16 cellular contexts compared by ENCODE assay signal in genomic region chr15:72042865-72043264, GRCh38.
A peak's percentile ranks its signal among the peaks of the same experiment; 100 is the strongest.
DNase-seq lines count a peak whose midpoint lies in the region; ATAC-seq and TF ChIP-seq lines count a peak whose summit lies in the region.
"Had no signal": no experiment of that assay in that cellular context is flagged by ENCODE, and none has a peak within 500 bp of the region (broad histone marks: within the 10 kb centered on the region; RNA-seq: fewer than 3 reads in every experiment).

No MANE protein-coding gene starts in this region.

- no peak overlapping the region for H3K9ac ChIP-seq in mesendoderm (ENCODE audit: low read length)

- 0 out of 2 replicates have a peak, but pooled peaks cover 8% of the 10 kb centered on the region for H3K79me2 ChIP-seq in OCI-LY7 (ENCODE audit: insufficient read depth, low read depth, low read length)
- H3K79me2 ChIP-seq in mesendoderm (ENCODE audit: control insufficient read depth, insufficient read depth, low read length): no peaks in the 10 kb centered on the region

- H3K9me3 Mint-ChIP-seq in MCF 10A (ENCODE audit: unreplicated experiment): no peaks in the 10 kb centered on the region

- H3K79me1 ChIP-seq in mesendoderm (ENCODE audit: low read length): peaks cover 3% of the 10 kb centered on the region

- no peak overlapping the region for H2AFZ ChIP-seq in OCI-LY7 (ENCODE audit: low read length)

- H3K4ac ChIP-seq in mesendoderm (ENCODE audit: low read depth, low read length): no peak overlapping the region

- H3K56ac ChIP-seq in mesendoderm (ENCODE audit: low read length): no peak overlapping the region

- H2AK5ac ChIP-seq in mesendoderm (ENCODE audit: low read length): no peak overlapping the region

- H3K23ac ChIP-seq in mesendoderm (ENCODE audit: low read length): no peak overlapping the region

- H3K4me2 ChIP-seq in OCI-LY7 (ENCODE audit: low read length) (no peak overlapping the region), mesendoderm (ENCODE audit: low read length) (no peak overlapping the region)

- POLR2A ChIA-PET in MCF 10A (lab: Yijun Ruan, JAX): interaction anchor here (0.7 to 1.4 kb wide), 3 partner anchors 10 to 37 kb away, joined by 3 read pairs; no protein-coding TSS in a partner anchor
- POLR2A ChIA-PET in OCI-LY7 (lab: Charles Lee): interaction anchor here (0.7 to 1.4 kb wide), 6 partner anchors 26 to 111 kb away, joined by 3 to 9 read pairs (median 4); partner anchors contain the start of genes MYO9A and SENP8

- CTCF ChIA-PET in MCF 10A (lab: Yijun Ruan, JAX) (interaction anchor here (0.6 to 2.1 kb wide), 2 partner anchors 26 to 113 kb away, joined by 3 to 8 read pairs; no protein-coding TSS in a partner anchor), OCI-LY7 (lab: Charles Lee; ENCODE audit: unreplicated experiment) (interaction anchor here (1.1 kb wide), 1 partner anchor 111 kb away, joined by 3 read pairs; no protein-coding TSS in a partner anchor)

- H4K20me1 ChIP-seq in OCI-LY7 (ENCODE audit: insufficient read depth, low read length): no peaks in the 10 kb centered on the region

- no peak overlapping the region for H3K4me3 Mint-ChIP-seq in MCF 10A (ENCODE audit: unreplicated experiment)

- H4K5ac ChIP-seq in mesendoderm (ENCODE audit: low read length): no peak overlapping the region

- TF ChIP-seq EP300 in Ishikawa (IDR thresholded peaks at IDR 0.05; ENCODE audit: borderline replicate concordance): no peak

- no peak overlapping the region for H2BK5ac ChIP-seq in mesendoderm (ENCODE audit: low read length)

- DNase-seq in MCF 10A (ENCODE audit: unreplicated experiment): peak; percentile 2
- DNase-seq in breast epithelium (ENCODE audit: low spot score in 2 of 2): no peak
- peak; percentile 19 for DNase-seq in OCI-LY7 (ENCODE audit: low spot score)
- peak; percentile 9 for DNase-seq in mesendoderm
- DNase-seq in amygdala (lab: John Stamatoyannopoulos, UW): no peak
- DNase-seq in NCI-H82 (lab: John Stamatoyannopoulos, UW): no peak
- DNase-seq: DMS79, KG1, NCI-H1436, NCI-H187 treated with DMSO at 0.1 percent for 48 hours, NCI-H69, T-helper 2 cell had no signal

- no peaks in the 10 kb centered on the region for H3K9me2 ChIP-seq in OCI-LY7 (ENCODE audit: insufficient read depth, low read length)

- no peaks in the 10 kb centered on the region for H3K27me3 Mint-ChIP-seq in MCF 10A (ENCODE audit: insufficient read depth, unreplicated experiment)

- intact Hi-C loops in MCF 10A (cut with micrococcal nuclease) (no loop called here), breast epithelium (cut with DNase I; ENCODE audit: low total_unique reads) (no loop called here), OCI-LY7 (cut with micrococcal nuclease; ENCODE audit: unreplicated experiment) (loop anchor here (1.0 to 5.0 kb wide), 2 partner anchors 99 to 113 kb away; no protein-coding TSS in a partner anchor)

- BruUV-seq in MCF 10A (replicated peaks; lab: Mats Ljungman, UMichigan): no TSS peak
- no TSS peak for BruUV-seq in OCI-LY7 (replicated peaks; lab: Mats Ljungman, UMichigan)

- no peaks in the 10 kb centered on the region for H3K27me3 ChIP-seq in breast epithelium
- H3K27me3 ChIP-seq in mesendoderm (ENCODE audit: insufficient read depth, low read length, poor library complexity): no peaks in the 10 kb centered on the region

- H3K9me3 ChIP-seq in breast epithelium: no peaks in the 10 kb centered on the region
- H3K9me3 ChIP-seq in OCI-LY7 (ENCODE audit: low read length): no peaks in the 10 kb centered on the region

- no peak overlapping the region for H4K8ac ChIP-seq in mesendoderm (ENCODE audit: low read depth, low read length)

- H3K4me3 ChIP-seq in breast epithelium: no peak overlapping the region
- H3K4me3 ChIP-seq in OCI-LY7 (ENCODE audit: low read depth, low read length, poor library complexity, severe bottlenecking): no peak overlapping the region
- no peak overlapping the region for H3K4me3 ChIP-seq in mesendoderm (ENCODE audit: low read length)

- no peak overlapping the region for H3K27ac Mint-ChIP-seq in MCF 10A (ENCODE audit: low read depth, unreplicated experiment)

- WGBS in mesendoderm (ENCODE audit: extremely low coverage, insufficient coverage, low lambda C conversion rate): no CpG with 5 or more reads among the region's 7 CpGs

- no peak overlapping the region for H3K18ac ChIP-seq in mesendoderm (ENCODE audit: low read length)

- H3K4me1 ChIP-seq in breast epithelium (no peaks in the 10 kb centered on the region), OCI-LY7 (ENCODE audit: insufficient read depth, low read length, poor library complexity, severe bottlenecking) (peaks cover 12% of the 10 kb centered on the region), mesendoderm (ENCODE audit: control insufficient read depth, low read depth, low read length) (no peaks in the 10 kb centered on the region)

- ATAC-seq in GM21360 (IDR thresholded peaks at IDR 0.05; ENCODE audit: unreplicated experiment): no peak
- ATAC-seq: Right ventricle myocardium inferior had no signal

- H3K36me3 Mint-ChIP-seq in MCF 10A (ENCODE audit: insufficient read depth, unreplicated experiment): peaks cover 36% of the 10 kb centered on the region

- H3K36me3 ChIP-seq in breast epithelium: no peaks in the 10 kb centered on the region
- H3K36me3 ChIP-seq in OCI-LY7 (ENCODE audit: insufficient read depth, low read length): peaks cover 23% of the 10 kb centered on the region
- no peaks in the 10 kb centered on the region for H3K36me3 ChIP-seq in mesendoderm (ENCODE audit: control insufficient read depth, insufficient read depth, low read length)

- TF ChIP-seq POLR2A in breast epithelium (IDR thresholded peaks at IDR 0.05): no peak

- no peak for TF ChIP-seq CTCF in MCF 10A (IDR thresholded peaks at IDR 0.05; ENCODE audit: unreplicated experiment)
- TF ChIP-seq CTCF in breast epithelium (IDR thresholded peaks at IDR 0.05): no peak
- peak; percentile 72 for TF ChIP-seq CTCF in OCI-LY7 (conservative IDR thresholded peaks at IDR 0.05; ENCODE audit: low read length)

- peaks cover 18% of the 10 kb centered on the region for H3K4me1 Mint-ChIP-seq in MCF 10A (ENCODE audit: insufficient read depth, unreplicated experiment)

- H2BK120ac ChIP-seq in mesendoderm (ENCODE audit: low read depth, low read length): no peak overlapping the region

- peak; percentile 9; the same call in 1 of the 2 replicates for TF ChIP-seq RAD21 in Ishikawa (IDR thresholded peaks at IDR 0.05; ENCODE audit: low read depth)

- no peak overlapping the region for H2BK15ac ChIP-seq in mesendoderm (replicated peaks; ENCODE audit: low read depth)

- H3K27ac ChIP-seq in breast epithelium: no peak overlapping the region
- H3K27ac ChIP-seq in OCI-LY7 (ENCODE audit: low read depth, low read length, poor library complexity, severe bottlenecking): no peak overlapping the region
- H3K27ac ChIP-seq in mesendoderm (ENCODE audit: low read depth, low read length): no peak overlapping the region
- H3K27ac ChIP-seq: HL-60 had no signal

TF ChIP-seq in Ishikawa, 13 proteins besides CTCF, POLR2A, EP300 and RAD21:
- no peak for TF ChIP-seq YY1 (IDR thresholded peaks at IDR 0.05; ENCODE audit: low read depth)
- TF ChIP-seq TCF12 (IDR thresholded peaks at IDR 0.05; ENCODE audit: low read depth): no peak
- no peak for TF ChIP-seq MAX (IDR thresholded peaks at IDR 0.05)
- TF ChIP-seq TAF1 (IDR thresholded peaks at IDR 0.05; ENCODE audit: low read depth): no peak
- no peak for TF ChIP-seq USF1 (IDR thresholded peaks at IDR 0.05)
- TF ChIP-seq CREB1 (IDR thresholded peaks at IDR 0.05; ENCODE audit: low read depth): no peak
- TF ChIP-seq EGR1 (IDR thresholded peaks at IDR 0.05): no peak
- no peak for TF ChIP-seq TEAD4 (IDR thresholded peaks at IDR 0.05)
- no peak for TF ChIP-seq REST (IDR thresholded peaks at IDR 0.05; ENCODE audit: low read depth)
- no peak for TF ChIP-seq NFIC (IDR thresholded peaks at IDR 0.05)
- TF ChIP-seq FOXM1 (IDR thresholded peaks at IDR 0.05; ENCODE audit: borderline replicate concordance, low read depth): no peak
- TF ChIP-seq CEBPB (IDR thresholded peaks at IDR 0.05): no peak
- TF ChIP-seq ZBTB7A (IDR thresholded peaks at IDR 0.05; ENCODE audit: low read depth): no peak

Comparison
In these comparisons a context has a peak if more than half of its experiments do, and no peak if none do; other contexts are left out.
1. DNase-seq: peak in MCF 10A (single experiment), OCI-LY7 (single experiment) and mesendoderm (single experiment); none in breast epithelium (0 of 2), amygdala (0 of 56) and NCI-H82 (single experiment).